In genomic region chr6:15364401-15365037, GRCh38 we compare ENCODE assay signal across 15 cellular contexts.
DNase-seq lines count a peak whose midpoint lies in the region; ATAC-seq and TF ChIP-seq lines count a peak whose summit lies in the region.
"Had no signal": no experiment of that assay in that cellular context is flagged by ENCODE, and none has a peak within 500 bp of the region (broad histone marks: within the 10 kb centered on the region; RNA-seq: fewer than 3 reads in every experiment).

No MANE protein-coding gene starts in this region.

- no peak for DNase-seq in stimulated activated naive CD8-positive, alpha-beta T cell treated with anti-CD3 and anti-CD28 coated beads, Interleukin-15, amount 100 ng/mL, for 72 hours
- DNase-seq in NCI-H69 (lab: John Stamatoyannopoulos, UW) = peak; percentile 54
- DNase-seq in mesenchymal stem cell = no peak
- no peak for DNase-seq in SJCRH30
- no peak for DNase-seq in mucosa of gallbladder (ENCODE audit: low spot score)
- DNase-seq: activated T-cell treated with anti-CD3 and anti-CD28 coated beads for 4 hours; stimulated activated CD4-positive, alpha-beta T cell treated with anti-CD3 and anti-CD28 coated beads, Interleukin-2, amount 100 ng/mL, for 48 hours had no signal

- H3K79me1 ChIP-seq in mesenchymal stem cell (replicated peaks; ENCODE audit: low read length, poor library complexity, severe bottlenecking) = peaks cover 38% of the 10 kb centered on the region

- H3K27me3 ChIP-seq in mesenchymal stem cell (ENCODE audit: control insufficient read depth in 1 of 2, insufficient read depth in 1 of 2, low read length in 2 of 2) (no peaks in the 10 kb centered on the region), gastroesophageal sphincter (no peaks in the 10 kb centered on the region), SJCRH30 (no peaks in the 10 kb centered on the region)
- H3K27me3 ChIP-seq: adrenal gland, SJSA1, uterus had no signal

- H4K8ac ChIP-seq in mesenchymal stem cell (ENCODE audit: low read length) = no peak overlapping the region

- no peak overlapping the region for H2AFZ ChIP-seq in mesenchymal stem cell (ENCODE audit: low read depth, low read length)

- peak overlapping the region in 1 of 2 experiments; percentile 52 for H3K4ac ChIP-seq in mesenchymal stem cell (ENCODE audit: low read depth in 1 of 2, low read length in 2 of 2)

- H2BK12ac ChIP-seq in mesenchymal stem cell (ENCODE audit: low read length in 2 of 2) = peak overlapping the region in 1 of 2 experiments; percentile 54

- no peak overlapping the region for H3K27ac Mint-ChIP-seq in stimulated activated naive CD8-positive, alpha-beta T cell treated with anti-CD3 and anti-CD28 coated beads, Interleukin-15, Interleukin-2, amounts not matched to agents 100 ng/mL and 50 ng/mL, for 24 hours
- H3K27ac Mint-ChIP-seq in stimulated activated naive CD8-positive, alpha-beta T cell treated with anti-CD3 and anti-CD28 coated beads, Interleukin-15, amount 100 ng/mL, for 72 hours = no peak overlapping the region

- H2AK5ac ChIP-seq in mesenchymal stem cell (ENCODE audit: low read length, severe bottlenecking) = no peak overlapping the region

- no peak overlapping the region for H4K91ac ChIP-seq in mesenchymal stem cell (ENCODE audit: low read length)

- H2BK15ac ChIP-seq in mesenchymal stem cell (ENCODE audit: low read depth, poor library complexity, severe bottlenecking) = no peak overlapping the region

- no peak for TF ChIP-seq CTCF in gastroesophageal sphincter (IDR thresholded peaks at IDR 0.05)

- no peaks in the 10 kb centered on the region for H3K9me3 ChIP-seq in mesenchymal stem cell (ENCODE audit: control insufficient read depth, low read length)
- H3K9me3 ChIP-seq in gastroesophageal sphincter = no peaks in the 10 kb centered on the region
- no peaks in the 10 kb centered on the region for H3K9me3 ChIP-seq in SJCRH30 (replicated peaks)
- H3K9me3 ChIP-seq: adrenal gland, SJSA1, uterus had no signal

- H3K14ac ChIP-seq in mesenchymal stem cell (ENCODE audit: low read length in 2 of 2) = no peak overlapping the region

- WGBS in mesenchymal stem cell = 92% methylated on average over 5 of the region's 6 CpGs
- WGBS in gastroesophageal sphincter (ENCODE audit: low coverage in 1 of 2), 2 donors = 73 to 74% methylated on average over 6 of the region's 6 CpGs

- no peak for ATAC-seq in stimulated activated naive CD8-positive, alpha-beta T cell treated with anti-CD3 and anti-CD28 coated beads, Interleukin-15, amount 100 ng/mL, for 72 hours
- ATAC-seq in HG02763 (IDR thresholded peaks at IDR 0.05; ENCODE audit: unreplicated experiment) (no peak), gastroesophageal sphincter (no peak)

- peak overlapping the region; percentile 62 for H3K9ac ChIP-seq in mesenchymal stem cell (ENCODE audit: low read length)

- H3K4me2 ChIP-seq in mesenchymal stem cell (ENCODE audit: low read length, poor library complexity, severe bottlenecking) = no peak overlapping the region

- peaks cover 11% of the 10 kb centered on the region for H3K4me1 ChIP-seq in mesenchymal stem cell (ENCODE audit: control insufficient read depth, insufficient read depth, low read depth, low read length)
- peaks cover 6 to 59% (median 8%) of the 10 kb centered on the region in 3 donors for H3K4me1 ChIP-seq in gastroesophageal sphincter
- H3K4me1 ChIP-seq in SJCRH30 = peaks cover 4% of the 10 kb centered on the region; the same call in 1 of the 2 replicates
- H3K4me1 ChIP-seq: uterus had no signal

- no peak overlapping the region for H3K23ac ChIP-seq in mesenchymal stem cell (ENCODE audit: low read length in 2 of 2)

- H3K27me3 Mint-ChIP-seq in stimulated activated naive CD8-positive, alpha-beta T cell treated with anti-CD3 and anti-CD28 coated beads, Interleukin-15, Interleukin-2, amounts not matched to agents 100 ng/mL and 50 ng/mL, for 24 hours = no peaks in the 10 kb centered on the region
- H3K27me3 Mint-ChIP-seq in stimulated activated naive CD8-positive, alpha-beta T cell treated with anti-CD3 and anti-CD28 coated beads, Interleukin-15, amount 100 ng/mL, for 72 hours = no peaks in the 10 kb centered on the region

- peaks cover 6% of the 10 kb centered on the region for H3K4me1 Mint-ChIP-seq in stimulated activated naive CD8-positive, alpha-beta T cell treated with anti-CD3 and anti-CD28 coated beads, Interleukin-15, Interleukin-2, amounts not matched to agents 100 ng/mL and 50 ng/mL, for 24 hours (ENCODE audit: low read depth)
- H3K4me1 Mint-ChIP-seq in stimulated activated naive CD8-positive, alpha-beta T cell treated with anti-CD3 and anti-CD28 coated beads, Interleukin-15, amount 100 ng/mL, for 72 hours = peaks cover 7% of the 10 kb centered on the region

- no peak for TF ChIP-seq POLR2A in gastroesophageal sphincter (IDR thresholded peaks at IDR 0.05)

- H3K36me3 Mint-ChIP-seq in stimulated activated naive CD8-positive, alpha-beta T cell treated with anti-CD3 and anti-CD28 coated beads, Interleukin-15, Interleukin-2, amounts not matched to agents 100 ng/mL and 50 ng/mL, for 24 hours (ENCODE audit: low read depth) = peaks cover 24% of the 10 kb centered on the region
- H3K36me3 Mint-ChIP-seq: mesothelial cell of epicardium had no signal

- H3K27ac ChIP-seq in mesenchymal stem cell (ENCODE audit: low read length, poor library complexity, severe bottlenecking) (no peak overlapping the region), gastroesophageal sphincter (peak overlapping the region in 2 of 4 donors; percentile 36 to 40), SJCRH30 (no peak overlapping the region)
- H3K27ac ChIP-seq: SJSA1, uterus had no signal

- H3K4me3 Mint-ChIP-seq in stimulated activated naive CD8-positive, alpha-beta T cell treated with anti-CD3 and anti-CD28 coated beads, Interleukin-15, Interleukin-2, amounts not matched to agents 100 ng/mL and 50 ng/mL, for 24 hours = peak overlapping the region; percentile 59
- peak overlapping the region in 1 of 2 donors; percentile 20 for H3K4me3 Mint-ChIP-seq in stimulated activated naive CD8-positive, alpha-beta T cell treated with anti-CD3 and anti-CD28 coated beads, Interleukin-15, amount 100 ng/mL, for 72 hours
- H3K4me3 Mint-ChIP-seq: mesothelial cell of epicardium; stimulated activated effector memory CD8-positive, alpha-beta T cell treated with anti-CD3 and anti-CD28 coated beads, Interleukin-12 subunit alpha, Interleukin-12 subunit beta, amount 100 ng/mL, for 72 hours had no signal

- no peak for TF ChIP-seq EP300 in gastroesophageal sphincter (IDR thresholded peaks at IDR 0.05)

- H3K9me3 Mint-ChIP-seq in stimulated activated naive CD8-positive, alpha-beta T cell treated with anti-CD3 and anti-CD28 coated beads, Interleukin-15, Interleukin-2, amounts not matched to agents 100 ng/mL and 50 ng/mL, for 24 hours = no peaks in the 10 kb centered on the region
- no peaks in the 10 kb centered on the region for H3K9me3 Mint-ChIP-seq in stimulated activated naive CD8-positive, alpha-beta T cell treated with anti-CD3 and anti-CD28 coated beads, Interleukin-15, amount 100 ng/mL, for 72 hours
- H3K9me3 Mint-ChIP-seq: mesothelial cell of epicardium; stimulated activated effector memory CD8-positive, alpha-beta T cell treated with anti-CD3 and anti-CD28 coated beads, Interleukin-12 subunit alpha, Interleukin-12 subunit beta, amount 100 ng/mL, for 72 hours had no signal

- no peak overlapping the region for H2BK120ac ChIP-seq in mesenchymal stem cell (ENCODE audit: low read depth, low read length)

- H3K36me3 ChIP-seq in mesenchymal stem cell (ENCODE audit: control insufficient read depth in 1 of 2, insufficient read depth in 2 of 2, low read depth in 1 of 2, low read length in 2 of 2) (no peaks in the 10 kb centered on the region), gastroesophageal sphincter (no peaks in the 10 kb centered on the region), SJCRH30 (no peaks in the 10 kb centered on the region)
- H3K36me3 ChIP-seq: adrenal gland, SJSA1, uterus had no signal

- peak overlapping the region in 1 of 2 experiments; percentile 37 for H3K18ac ChIP-seq in mesenchymal stem cell (ENCODE audit: low read depth in 1 of 2, low read length in 2 of 2)

- H2BK5ac ChIP-seq in mesenchymal stem cell (ENCODE audit: low read depth, low read length, poor library complexity, severe bottlenecking) = no peak overlapping the region

- H3K4me3 ChIP-seq in mesenchymal stem cell (ENCODE audit: insufficient read depth in 1 of 2, low read depth in 1 of 2, low read length in 2 of 2) (no peak overlapping the region), gastroesophageal sphincter (no peak overlapping the region), SJCRH30 (no peak overlapping the region)
- H3K4me3 ChIP-seq: SJSA1, uterus had no signal
